ENCODE assay signal across 8 cellular contexts in genomic region chr12:99213047-99213446, GRCh38.
"Had no signal": no experiment of that assay in that cellular context is flagged by ENCODE, and none has a peak within 500 bp of the region (broad histone marks: within the 10 kb centered on the region; RNA-seq: fewer than 3 reads in every experiment).

No MANE protein-coding gene starts in this region.

- H3K4me2 ChIP-seq: GM23338 had no signal

- H2AFZ ChIP-seq: GM23248, GM23338 had no signal

- H3K27ac ChIP-seq: GM23248 had no signal

- DNase-seq: GM23248, GOT3, H7, H9, HCEC 1CT, HFFc6 had no signal

- H3K9me3 ChIP-seq: HAP-1 had no signal

- H3K9ac ChIP-seq: GM23248 had no signal

- H3K36me3 ChIP-seq: HAP-1 had no signal

- H3K4me3 Mint-ChIP-seq: GM23338, H9, HFFc6 had no signal

- H3K4me3 ChIP-seq: GM23248, GM23338, HAP-1 had no signal

- H3K4me1 ChIP-seq: HAP-1 had no signal

- H3K4me1 Mint-ChIP-seq: GM23338, H9 had no signal

- H3K27ac Mint-ChIP-seq: GM23338, HFFc6 had no signal
